8 cellular contexts compared by ENCODE assay signal in the genomic region with DNA sequence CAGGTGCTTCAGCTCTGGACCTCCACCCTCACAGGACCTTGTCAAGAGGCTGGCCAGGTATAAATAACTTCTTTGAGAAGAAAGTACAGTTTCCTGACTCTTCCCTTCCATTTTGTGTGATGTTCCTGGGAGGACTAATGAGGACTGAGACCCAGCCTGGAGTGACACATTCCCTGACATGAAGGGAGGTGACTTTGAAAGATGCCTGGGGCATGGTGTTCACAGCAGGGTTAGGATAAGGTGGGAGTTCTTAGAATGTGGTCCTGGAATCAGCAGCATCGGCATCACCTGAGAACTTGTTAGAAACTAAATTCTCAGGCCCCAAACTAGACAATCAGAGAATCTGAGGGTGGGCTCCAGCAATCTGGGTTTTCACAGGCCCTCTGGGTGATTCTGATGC.
"Had no signal": no experiment of that assay in that cellular context is flagged by ENCODE, and none has a peak within 500 bp of the region (broad histone marks: within the 10 kb centered on the region; RNA-seq: fewer than 3 reads in every experiment).

No MANE protein-coding gene starts in this region.

- DNase-seq: IMR-90, KBM-7, KG1 had no signal

- ATAC-seq: HepG2, K562 had no signal

- H3K4me3 ChIP-seq: K562 had no signal

- FAIRE-seq: HepG2, HTR-8/SVneo, K562 had no signal

- H3K36me3 Mint-ChIP-seq: IgD-negative memory B cell had no signal

- H3K4me3 Mint-ChIP-seq: IgD-negative memory B cell had no signal

- H3K27ac ChIP-seq: HL-60 had no signal
